In the genomic region with DNA sequence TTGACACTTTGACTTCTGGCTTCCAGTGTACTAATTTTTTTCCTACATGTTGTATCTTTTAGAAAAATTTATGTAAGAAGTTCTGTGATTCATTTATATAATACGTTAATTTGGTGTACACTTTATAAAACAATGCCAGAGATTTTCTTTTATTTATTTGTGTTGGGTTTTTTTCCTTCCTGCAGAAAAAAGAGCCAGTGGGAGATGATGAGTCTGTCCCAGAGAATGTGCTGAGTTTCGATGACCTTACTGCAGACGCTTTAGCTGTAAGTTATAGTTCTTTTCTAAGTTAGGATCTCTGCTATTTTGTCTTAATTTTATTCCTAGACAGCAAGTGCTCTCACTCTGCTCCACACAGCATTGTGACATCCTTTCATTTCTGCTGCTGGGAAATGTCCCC, we compare ENCODE assay signal across 20 cellular contexts. TPM values are rescaled to one million over a fixed set of nuclear protein-coding genes. Genes with fewer than 3 reads are reported as not detected.
DNase-seq lines count a peak whose midpoint lies in the region; ATAC-seq and TF ChIP-seq lines count a peak whose summit lies in the region.
"Had no signal": no experiment of that assay in that cellular context is flagged by ENCODE, and none has a peak within 500 bp of the region (broad histone marks: within the 10 kb centered on the region; RNA-seq: fewer than 3 reads in every experiment).

No MANE protein-coding gene starts in this region.

- H3K36me3 ChIP-seq in SJSA1 (peaks cover 77% of the 10 kb centered on the region), iPS-20b (ENCODE audit: insufficient read depth, low read depth, low read length) (peaks cover 38% of the 10 kb centered on the region)

- H3K27ac ChIP-seq in SJSA1 = peak overlapping the region; percentile 52
- no peak overlapping the region for H3K27ac ChIP-seq in iPS-20b (ENCODE audit: low read length)

- H3K27me3 ChIP-seq in SJSA1 (replicated peaks) (no peaks in the 10 kb centered on the region), iPS-20b (ENCODE audit: insufficient read depth, low read length) (no peaks in the 10 kb centered on the region)
- H3K27me3 ChIP-seq: BE2C had no signal

- no peak for TF ChIP-seq CTCF in choroid plexus epithelial cell (conservative IDR thresholded peaks at IDR 0.05; ENCODE audit: low read depth, low read length)

- H3K4me1 ChIP-seq in SJSA1 (replicated peaks) (peaks cover 24% of the 10 kb centered on the region), iPS-20b (ENCODE audit: insufficient read depth, low read length) (peaks cover 37% of the 10 kb centered on the region)
- H3K4me1 ChIP-seq: BE2C had no signal

- DNase-seq in EL (peak; percentile 54), SJSA1 (ENCODE audit: low read depth in 1 of 2, low spot score in 2 of 2) (peak in 1 of 2 experiments; percentile 71), choroid plexus epithelial cell (ENCODE audit: low read depth) (peak; percentile 59), NCI-H2029 treated with DMSO at 0.1 percent for 48 hours (lab: John Stamatoyannopoulos, UW) (no peak), NCI-H226 (no peak)
- DNase-seq: ACHN; BE2C; Calu3; CD4-positive, alpha-beta memory T cell; GOT3; Karpas-422; NCI-H187; NCI-H446 treated with DMSO at 0.1 percent for 48 hours; NK-92 treated with Interleukin-12 subunit alpha and Interleukin-12 subunit beta, amount 100 ng/mL, for 24 hours; OCI-M1; RPMI8226; SIG-M5 had no signal

- H3K9ac ChIP-seq in iPS-20b (ENCODE audit: low read depth, low read length) = peak overlapping the region; percentile 3; the same call in 1 of the 2 replicates

- no peak overlapping the region for H3K4me3 ChIP-seq in SJSA1
- no peak overlapping the region for H3K4me3 ChIP-seq in choroid plexus epithelial cell (ENCODE audit: low read depth, low read length)
- no peak overlapping the region for H3K4me3 ChIP-seq in iPS-20b (ENCODE audit: low read length)

- ATAC-seq in HG02798 (IDR thresholded peaks at IDR 0.05; ENCODE audit: poor library complexity, unreplicated experiment) (no peak), HG03159 (IDR thresholded peaks at IDR 0.05; ENCODE audit: unreplicated experiment) (no peak)

- H3K9me3 ChIP-seq in SJSA1 (replicated peaks) (no peaks in the 10 kb centered on the region), iPS-20b (ENCODE audit: insufficient read depth, low read depth, low read length) (no peaks in the 10 kb centered on the region)
- H3K9me3 ChIP-seq: BE2C had no signal

RNA-seq across cellular contexts. Expression of gene SARS1, which starts 14.4 kb away (rescaled TPM):
- 252 and 264 TPM in 2 replicates for total RNA-seq in SJSA1 (2014; rRNA removed; shearing (Covaris generic))

RNA-seq across cellular contexts. Expression of gene CELSR2, which starts 21.2 kb away (rescaled TPM):
- total RNA-seq in SJSA1 (2014; rRNA removed; shearing (Covaris generic)) = 0.11 TPM in 1 of 2 replicates, not detected in the other

RNA-seq across cellular contexts. Expression of gene PSRC1, which starts 54.8 kb away (rescaled TPM):
- 94.1 and 137 TPM in 2 replicates for total RNA-seq in SJSA1 (2014; rRNA removed; shearing (Covaris generic))

Comparison
In these comparisons a context has a peak if more than half of its experiments do, and no peak if none do; other contexts are left out.
1. DNase-seq: peak in EL (single experiment) and choroid plexus epithelial cell (single experiment); none in NCI-H2029 treated with DMSO at 0.1 percent for 48 hours (single experiment) and NCI-H226 (single experiment).